Comparison of ENCODE assay signal across 12 cellular contexts in the genomic region with DNA sequence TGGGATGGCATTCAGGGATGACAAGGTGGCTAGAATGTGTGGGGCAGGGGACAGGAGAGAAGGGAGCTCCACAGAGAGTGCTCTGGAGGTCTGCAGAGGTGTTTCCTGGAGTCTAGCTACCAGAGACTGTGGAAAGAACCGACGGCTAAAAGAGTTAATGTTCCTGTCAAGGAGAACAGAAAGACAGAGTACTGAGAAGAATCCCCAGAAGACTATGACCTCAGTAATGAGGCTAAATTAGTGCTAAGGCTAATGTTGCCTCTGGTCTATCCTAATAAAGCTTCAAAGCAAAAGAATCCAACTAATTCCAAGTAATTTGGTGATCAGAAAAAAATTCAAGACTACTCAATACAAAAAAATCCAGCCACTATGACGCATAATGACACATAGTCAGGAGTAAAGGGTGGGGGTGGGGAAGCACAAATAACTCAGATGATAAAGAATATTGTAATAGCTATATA. TPM values are rescaled to one million over a fixed set of nuclear protein-coding genes. Genes with fewer than 3 reads are reported as not detected.
DNase-seq lines count a peak whose midpoint lies in the region; TF ChIP-seq lines count a peak whose summit lies in the region.
"Had no signal": no experiment of that assay in that cellular context is flagged by ENCODE, and none has a peak within 500 bp of the region (broad histone marks: within the 10 kb centered on the region; RNA-seq: fewer than 3 reads in every experiment).

No MANE protein-coding gene starts in this region.

- peaks cover 84% of the 10 kb centered on the region for H3K79me2 ChIP-seq in fibroblast of lung (ENCODE audit: control insufficient read depth, insufficient read depth, low read length)

- H3K4me2 ChIP-seq in BLaER1 treated with 17β-estradiol and CSF1 and Interleukin-3, amounts not matched to agents 10 nM and 100 nM = peak overlapping the region in 6 of 11 experiments; percentile 15 to 46 (median 27); a peak in 8 of 22 replicates
- H3K4me2 ChIP-seq in fibroblast of lung (ENCODE audit: extremely low read depth, insufficient read depth, low read length) = peak overlapping the region; percentile 65

- no peak overlapping the region for H3K4me3 ChIP-seq in BLaER1 treated with 17β-estradiol and CSF1 and Interleukin-3, amounts not matched to agents 10 nM and 100 nM
- H3K4me3 ChIP-seq in SJSA1 (no peak overlapping the region), fibroblast of lung (replicated peaks in 1 of 4; ENCODE audit: control extremely low read depth in 1 of 4, insufficient read depth in 1 of 4, low read depth in 3 of 4, low read length in 4 of 4) (peak overlapping the region in 3 of 4 experiments; percentile 14 to 36 (median 32))

- no peaks in the 10 kb centered on the region for H3K9me3 Mint-ChIP-seq in osteocyte (ENCODE audit: unreplicated experiment)
- H3K9me3 Mint-ChIP-seq in T-helper 2 cell treated with Interferon-gamma antibody and Interleukin-4, amounts not matched to agents 5 μg/mL and 100 μg/mL, for 36 hours = no peaks in the 10 kb centered on the region
- H3K9me3 Mint-ChIP-seq: brain had no signal

- no peak overlapping the region for H3K9ac ChIP-seq in BLaER1 treated with 17β-estradiol and CSF1 and Interleukin-3, amounts not matched to agents 10 nM and 100 nM
- no peak overlapping the region for H3K9ac ChIP-seq in fibroblast of lung (ENCODE audit: insufficient read depth, low read length)

- H3K27ac Mint-ChIP-seq in osteocyte (ENCODE audit: unreplicated experiment) = peak overlapping the region; percentile 75
- no peak overlapping the region for H3K27ac Mint-ChIP-seq in T-helper 2 cell treated with Interferon-gamma antibody and Interleukin-4, amounts not matched to agents 5 μg/mL and 100 μg/mL, for 36 hours

- peaks cover 0 to 8% (median 0%) of the 10 kb centered on the region in 11 experiments; a peak in 3 of 22 replicates for H3K9me3 ChIP-seq in BLaER1 treated with 17β-estradiol and CSF1 and Interleukin-3, amounts not matched to agents 10 nM and 100 nM (replicated peaks in 1 of 11)
- H3K9me3 ChIP-seq in SJSA1 (replicated peaks) (no peaks in the 10 kb centered on the region), fibroblast of lung (ENCODE audit: control insufficient read depth, insufficient read depth, low read depth, low read length) (no peaks in the 10 kb centered on the region)

- H3K4me1 ChIP-seq in BLaER1 treated with 17β-estradiol and CSF1 and Interleukin-3, amounts not matched to agents 10 nM and 100 nM = peaks cover 0 to 24% (median 9%) of the 10 kb centered on the region in 10 experiments; a peak in 8 of 20 replicates
- H3K4me1 ChIP-seq in SJSA1 (replicated peaks) = peaks cover 63% of the 10 kb centered on the region
- H3K4me1 ChIP-seq in fibroblast of lung (ENCODE audit: control insufficient read depth, extremely low read depth, insufficient read depth, low read length) = peaks cover 19% of the 10 kb centered on the region

- no peaks in the 10 kb centered on the region for H3K36me3 ChIP-seq in BLaER1 treated with 17β-estradiol and CSF1 and Interleukin-3, amounts not matched to agents 10 nM and 100 nM
- H3K36me3 ChIP-seq in SJSA1 (peaks cover 35% of the 10 kb centered on the region), fibroblast of lung (ENCODE audit: control insufficient read depth, insufficient read depth, low read length) (peaks cover 9% of the 10 kb centered on the region)

- no peak overlapping the region for H2AFZ ChIP-seq in fibroblast of lung (ENCODE audit: low read length)

- DNase-seq in SJSA1 (ENCODE audit: low read depth in 1 of 2, low spot score in 2 of 2) (peak in 1 of 2 experiments; percentile 60), fibroblast of lung (ENCODE audit: low read depth in 2 of 2) (peak; percentile 91 to 94), osteocyte (ENCODE audit: extremely low spot score, unreplicated experiment) (no peak), COLO668 (lab: John Stamatoyannopoulos, UW; ENCODE audit: unreplicated experiment) (no peak)
- DNase-seq in activated effector memory CD4-positive, alpha-beta T cell treated with anti-CD3 and anti-CD28 coated beads, Interleukin-2, amount 50 U/mL, for 16 hours = no peak
- DNase-seq in T-helper 2 cell treated with Interferon-gamma antibody and Interleukin-4, amounts not matched to agents 5 μg/mL and 100 μg/mL, for 36 hours (ENCODE audit: low spot score) = no peak
- DNase-seq in stimulated activated CD4-positive, alpha-beta T cell treated with anti-CD3 and anti-CD28 coated beads, Interleukin-4, amount 100 ng/mL, for 24 hours = no peak
- DNase-seq: DMS 273 treated with DMSO at 0.1 percent for 48 hours; Kasumi-1; stimulated activated naive CD4-positive, alpha-beta T cell treated with Interleukin-2 at 50 U/mL for 16 hours had no signal

- peaks cover 75% of the 10 kb centered on the region for H3K4me1 Mint-ChIP-seq in osteocyte (ENCODE audit: unreplicated experiment)
- H3K4me1 Mint-ChIP-seq in T-helper 2 cell treated with Interferon-gamma antibody and Interleukin-4, amounts not matched to agents 5 μg/mL and 100 μg/mL, for 36 hours (ENCODE audit: low read depth) = no peaks in the 10 kb centered on the region

- no peaks in the 10 kb centered on the region for H4K20me1 ChIP-seq in BLaER1 treated with 17β-estradiol and CSF1 and Interleukin-3, amounts not matched to agents 10 nM and 100 nM
- H4K20me1 ChIP-seq in fibroblast of lung (ENCODE audit: control insufficient read depth, extremely low read depth, insufficient read depth, low read length) = no peaks in the 10 kb centered on the region

- no peak overlapping the region for H3K4me3 Mint-ChIP-seq in osteocyte (ENCODE audit: unreplicated experiment)
- H3K4me3 Mint-ChIP-seq in T-helper 2 cell treated with Interferon-gamma antibody and Interleukin-4, amounts not matched to agents 5 μg/mL and 100 μg/mL, for 36 hours = no peak overlapping the region
- H3K4me3 Mint-ChIP-seq: brain had no signal

- peaks cover 37% of the 10 kb centered on the region for H3K36me3 Mint-ChIP-seq in osteocyte (ENCODE audit: unreplicated experiment)
- no peaks in the 10 kb centered on the region for H3K36me3 Mint-ChIP-seq in T-helper 2 cell treated with Interferon-gamma antibody and Interleukin-4, amounts not matched to agents 5 μg/mL and 100 μg/mL, for 36 hours (ENCODE audit: low read depth)

- TF ChIP-seq CTCF in fibroblast of lung (conservative IDR thresholded peaks at IDR 0.05 in 1 of 2, IDR thresholded peaks at IDR 0.05 in 1 of 2; ENCODE audit: low read depth in 1 of 2, low read length in 2 of 2) = no peak
- TF ChIP-seq CTCF in osteocyte (IDR thresholded peaks at IDR 0.05) = no peak

- H3K27me3 Mint-ChIP-seq in osteocyte (ENCODE audit: unreplicated experiment) = no peaks in the 10 kb centered on the region
- H3K27me3 Mint-ChIP-seq in T-helper 2 cell treated with Interferon-gamma antibody and Interleukin-4, amounts not matched to agents 5 μg/mL and 100 μg/mL, for 36 hours (ENCODE audit: low read depth) = peaks cover 36% of the 10 kb centered on the region
- H3K27me3 Mint-ChIP-seq: brain had no signal

- H3K27me3 ChIP-seq in BLaER1 treated with 17β-estradiol and CSF1 and Interleukin-3, amounts not matched to agents 10 nM and 100 nM = no peaks in the 10 kb centered on the region
- H3K27me3 ChIP-seq in SJSA1 (replicated peaks) (no peaks in the 10 kb centered on the region), fibroblast of lung (ENCODE audit: control insufficient read depth, insufficient read depth, low read length) (no peaks in the 10 kb centered on the region)

- H3K27ac ChIP-seq in BLaER1 treated with 17β-estradiol and CSF1 and Interleukin-3, amounts not matched to agents 10 nM and 100 nM = no peak overlapping the region
- H3K27ac ChIP-seq in SJSA1 (peak overlapping the region; percentile 58), fibroblast of lung (ENCODE audit: insufficient read depth, low read length) (peak overlapping the region; percentile 92)

RNA-seq across cellular contexts. Expression of a gene that starts 44.7 kb away (rescaled TPM):
- 164 and 207 TPM in 2 replicates for total RNA-seq in SJSA1 (2014; rRNA removed; shearing (Covaris generic))
- total RNA-seq in fibroblast of lung (111 and 128 TPM in 2 replicates), osteocyte (302 and 304 TPM in 2 replicates)
- polyA plus RNA-seq in fibroblast of lung = 176 and 439 TPM in 2 replicates
- 78.4 and 190 TPM in 2 replicates for polyA plus RNA-seq in fibroblast of lung (2012)
- polyA minus RNA-seq in fibroblast of lung (ENCODE audit: low replicate concordance) = 67.7 and 184 TPM in 2 replicates

Comparison
In these comparisons a context has a peak if more than half of its experiments do, and no peak if none do; other contexts are left out.
1. H3K27ac ChIP-seq: peak in SJSA1 (single experiment) and fibroblast of lung (single experiment); none in BLaER1 treated with 17β-estradiol and CSF1 and Interleukin-3, amounts not matched to agents 10 nM and 100 nM (0 of 11).
2. H3K4me3 ChIP-seq: peak in fibroblast of lung (3 of 4); none in BLaER1 treated with 17β-estradiol and CSF1 and Interleukin-3, amounts not matched to agents 10 nM and 100 nM (0 of 10) and SJSA1 (single experiment).
3. DNase-seq: peak in fibroblast of lung (2 of 2); none in osteocyte (single experiment), activated effector memory CD4-positive, alpha-beta T cell treated with anti-CD3 and anti-CD28 coated beads, Interleukin-2, amount 50 U/mL, for 16 hours (single experiment), T-helper 2 cell treated with Interferon-gamma antibody and Interleukin-4, amounts not matched to agents 5 μg/mL and 100 μg/mL, for 36 hours (single experiment), COLO668 (single experiment) and stimulated activated CD4-positive, alpha-beta T cell treated with anti-CD3 and anti-CD28 coated beads, Interleukin-4, amount 100 ng/mL, for 24 hours (single experiment).